Comparison of ENCODE assay signal across 1 cellular context in the genomic region with DNA sequence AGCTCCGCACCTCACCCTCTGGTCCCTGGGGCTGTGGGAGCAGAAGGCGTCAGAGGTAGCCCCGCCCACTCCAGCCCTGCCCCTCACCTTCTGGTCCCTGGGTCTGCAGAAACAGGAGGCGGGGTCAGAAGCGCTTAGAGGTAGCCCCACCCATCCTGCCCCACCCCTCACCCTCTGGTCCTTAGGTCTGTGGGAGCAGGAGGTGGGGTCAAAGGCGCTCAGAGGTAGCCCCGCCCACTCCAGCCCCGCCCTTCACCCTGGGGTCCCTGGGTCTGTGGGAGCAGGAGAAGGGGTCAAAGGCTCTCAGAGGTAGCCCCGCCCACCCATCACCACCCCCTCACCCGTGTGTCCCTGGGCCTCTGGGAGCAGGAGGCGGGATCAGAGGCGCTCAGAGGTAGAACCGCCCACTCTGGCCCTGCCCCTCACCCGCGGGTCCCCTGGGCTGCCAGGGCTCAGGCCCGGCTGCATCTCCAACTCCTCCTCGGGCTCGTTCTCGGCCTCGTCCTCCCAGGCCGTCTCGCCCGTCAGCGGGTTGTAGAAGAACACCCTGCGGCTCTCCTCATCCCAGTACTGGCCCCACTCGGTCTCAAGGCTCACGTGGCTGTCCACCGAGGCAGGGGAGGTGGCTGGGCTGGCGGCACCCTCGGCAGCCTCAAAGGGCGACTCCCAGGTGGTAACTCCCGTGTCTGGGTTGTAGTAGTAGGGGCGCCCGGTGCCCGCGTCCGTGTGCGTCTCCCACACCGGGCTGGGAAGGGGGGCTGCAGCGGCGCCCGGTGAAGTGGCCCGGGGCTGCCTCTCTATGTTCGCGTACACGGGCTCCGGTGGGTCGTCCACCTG.
A peak's percentile ranks its signal among the peaks of the same experiment; 100 is the strongest.
TF ChIP-seq lines count a peak whose summit lies in the region.

No MANE protein-coding gene starts in this region.

TF ChIP-seq in HepG2, 621 proteins besides CTCF, POLR2A, EP300 and RAD21:
- TF ChIP-seq ZBTB38 (CRISPR knock-in tag; IDR thresholded peaks at IDR 0.05) (peak; percentile 89), ZNF768 (CRISPR knock-in tag; IDR thresholded peaks at IDR 0.05) (peak; percentile 20; the same call in 1 of the 2 replicates), ZSCAN12 (CRISPR knock-in tag; IDR thresholded peaks at IDR 0.05) (no peak), RBM39 (IDR thresholded peaks at IDR 0.05; ENCODE audit: low read depth, low read length, poor library complexity, severe bottlenecking) (peak; percentile 50), ZNF383 (CRISPR knock-in tag; IDR thresholded peaks at IDR 0.05; ENCODE audit: borderline replicate concordance) (no peak), ZNF326 (CRISPR knock-in tag; IDR thresholded peaks at IDR 0.05; ENCODE audit: borderline replicate concordance) (no peak), AGO2 (optimal IDR thresholded peaks at IDR 0.05; ENCODE audit: low read depth, low read length) (peak; percentile 42), ZFX (CRISPR knock-in tag; IDR thresholded peaks at IDR 0.05; ENCODE audit: low read depth) (0 out of 2 replicates have a peak, but pooled peaks have one; percentile 18), IKZF1 (IDR thresholded peaks at IDR 0.05) (no peak), LCORL (IDR thresholded peaks at IDR 0.05) (no peak), LCORL (CRISPR knock-in tag; IDR thresholded peaks at IDR 0.05) (no peak), KAT8 (CRISPR knock-in tag; IDR thresholded peaks at IDR 0.05) (no peak), MTA3 (CRISPR knock-in tag; IDR thresholded peaks at IDR 0.05) (no peak), TCF12 (IDR thresholded peaks at IDR 0.05) (no peak), TCF12 (CRISPR knock-in tag; IDR thresholded peaks at IDR 0.05) (no peak), NR2F1 (CRISPR knock-in tag; IDR thresholded peaks at IDR 0.05) (no peak), RFXAP (CRISPR knock-in tag; IDR thresholded peaks at IDR 0.05; ENCODE audit: borderline replicate concordance) (0 out of 2 replicates have a peak, but pooled peaks have one; percentile 18), HNRNPL (IDR thresholded peaks at IDR 0.05; ENCODE audit: low read depth, low read length) (0 out of 2 replicates have a peak, but pooled peaks have one; percentile 47), ZNF256 (CRISPR knock-in tag; conservative IDR thresholded peaks at IDR 0.05) (no peak), MTA1 (CRISPR knock-in tag; IDR thresholded peaks at IDR 0.05; ENCODE audit: borderline replicate concordance) (peak; percentile 38; the same call in 1 of the 2 replicates), SOX13 (IDR thresholded peaks at IDR 0.05) (no peak), SOX13 (CRISPR knock-in tag; conservative IDR thresholded peaks at IDR 0.05 in 1 of 2, IDR thresholded peaks at IDR 0.05 in 1 of 2) (no peak), NFYC (CRISPR knock-in tag; IDR thresholded peaks at IDR 0.05) (no peak), ZFYVE20 (CRISPR knock-in tag; IDR thresholded peaks at IDR 0.05; ENCODE audit: borderline replicate concordance, low read depth) (no peak), RXRA (CRISPR knock-in tag; IDR thresholded peaks at IDR 0.05) (peak; percentile 20; the same call in 1 of the 2 replicates), NCOA2 (CRISPR knock-in tag; IDR thresholded peaks at IDR 0.05) (no peak), PRMT3 (CRISPR knock-in tag; IDR thresholded peaks at IDR 0.05; ENCODE audit: borderline replicate concordance, low read depth) (no peak), GABPB1 (CRISPR knock-in tag; IDR thresholded peaks at IDR 0.05) (peak; percentile 15; the same call in 1 of the 2 replicates), ZNF530 (CRISPR knock-in tag; IDR thresholded peaks at IDR 0.05; ENCODE audit: low read depth) (no peak), IKZF4 (CRISPR knock-in tag; IDR thresholded peaks at IDR 0.05; ENCODE audit: borderline replicate concordance, low read depth, not compliant biosample characterization) (no peak)
- TF ChIP-seq, protein P1, sequence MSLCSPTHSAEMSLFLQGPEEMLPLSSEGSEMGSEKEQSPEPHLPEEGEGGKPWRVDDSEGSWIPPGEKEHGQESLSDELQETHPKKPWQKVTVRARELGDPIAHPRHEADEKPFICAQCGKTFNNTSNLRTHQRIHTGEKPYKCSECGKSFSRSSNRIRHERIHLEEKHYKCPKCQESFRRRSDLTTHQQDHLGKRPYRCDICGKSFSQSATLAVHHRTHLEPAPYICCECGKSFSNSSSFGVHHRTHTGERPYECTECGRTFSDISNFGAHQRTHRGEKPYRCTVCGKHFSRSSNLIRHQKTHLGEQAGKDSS (CRISPR knock-in tag; IDR thresholded peaks at IDR 0.05; ENCODE audit: borderline replicate concordance, low read depth), result no peak
- TF ChIP-seq, protein P2, sequence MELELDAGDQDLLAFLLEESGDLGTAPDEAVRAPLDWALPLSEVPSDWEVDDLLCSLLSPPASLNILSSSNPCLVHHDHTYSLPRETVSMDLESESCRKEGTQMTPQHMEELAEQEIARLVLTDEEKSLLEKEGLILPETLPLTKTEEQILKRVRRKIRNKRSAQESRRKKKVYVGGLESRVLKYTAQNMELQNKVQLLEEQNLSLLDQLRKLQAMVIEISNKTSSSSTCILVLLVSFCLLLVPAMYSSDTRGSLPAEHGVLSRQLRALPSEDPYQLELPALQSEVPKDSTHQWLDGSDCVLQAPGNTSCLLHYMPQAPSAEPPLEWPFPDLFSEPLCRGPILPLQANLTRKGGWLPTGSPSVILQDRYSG (CRISPR knock-in tag; IDR thresholded peaks at IDR 0.05), result no peak
- TF ChIP-seq, protein P3, sequence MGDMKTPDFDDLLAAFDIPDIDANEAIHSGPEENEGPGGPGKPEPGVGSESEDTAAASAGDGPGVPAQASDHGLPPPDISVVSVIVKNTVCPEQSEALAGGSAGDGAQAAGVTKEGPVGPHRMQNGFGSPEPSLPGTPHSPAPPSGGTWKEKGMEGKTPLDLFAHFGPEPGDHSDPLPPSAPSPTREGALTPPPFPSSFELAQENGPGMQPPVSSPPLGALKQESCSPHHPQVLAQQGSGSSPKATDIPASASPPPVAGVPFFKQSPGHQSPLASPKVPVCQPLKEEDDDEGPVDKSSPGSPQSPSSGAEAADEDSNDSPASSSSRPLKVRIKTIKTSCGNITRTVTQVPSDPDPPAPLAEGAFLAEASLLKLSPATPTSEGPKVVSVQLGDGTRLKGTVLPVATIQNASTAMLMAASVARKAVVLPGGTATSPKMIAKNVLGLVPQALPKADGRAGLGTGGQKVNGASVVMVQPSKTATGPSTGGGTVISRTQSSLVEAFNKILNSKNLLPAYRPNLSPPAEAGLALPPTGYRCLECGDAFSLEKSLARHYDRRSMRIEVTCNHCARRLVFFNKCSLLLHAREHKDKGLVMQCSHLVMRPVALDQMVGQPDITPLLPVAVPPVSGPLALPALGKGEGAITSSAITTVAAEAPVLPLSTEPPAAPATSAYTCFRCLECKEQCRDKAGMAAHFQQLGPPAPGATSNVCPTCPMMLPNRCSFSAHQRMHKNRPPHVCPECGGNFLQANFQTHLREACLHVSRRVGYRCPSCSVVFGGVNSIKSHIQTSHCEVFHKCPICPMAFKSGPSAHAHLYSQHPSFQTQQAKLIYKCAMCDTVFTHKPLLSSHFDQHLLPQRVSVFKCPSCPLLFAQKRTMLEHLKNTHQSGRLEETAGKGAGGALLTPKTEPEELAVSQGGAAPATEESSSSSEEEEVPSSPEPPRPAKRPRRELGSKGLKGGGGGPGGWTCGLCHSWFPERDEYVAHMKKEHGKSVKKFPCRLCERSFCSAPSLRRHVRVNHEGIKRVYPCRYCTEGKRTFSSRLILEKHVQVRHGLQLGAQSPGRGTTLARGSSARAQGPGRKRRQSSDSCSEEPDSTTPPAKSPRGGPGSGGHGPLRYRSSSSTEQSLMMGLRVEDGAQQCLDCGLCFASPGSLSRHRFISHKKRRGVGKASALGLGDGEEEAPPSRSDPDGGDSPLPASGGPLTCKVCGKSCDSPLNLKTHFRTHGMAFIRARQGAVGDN (CRISPR knock-in tag; IDR thresholded peaks at IDR 0.05), result peak; percentile 38
- TF ChIP-seq, protein P4, sequence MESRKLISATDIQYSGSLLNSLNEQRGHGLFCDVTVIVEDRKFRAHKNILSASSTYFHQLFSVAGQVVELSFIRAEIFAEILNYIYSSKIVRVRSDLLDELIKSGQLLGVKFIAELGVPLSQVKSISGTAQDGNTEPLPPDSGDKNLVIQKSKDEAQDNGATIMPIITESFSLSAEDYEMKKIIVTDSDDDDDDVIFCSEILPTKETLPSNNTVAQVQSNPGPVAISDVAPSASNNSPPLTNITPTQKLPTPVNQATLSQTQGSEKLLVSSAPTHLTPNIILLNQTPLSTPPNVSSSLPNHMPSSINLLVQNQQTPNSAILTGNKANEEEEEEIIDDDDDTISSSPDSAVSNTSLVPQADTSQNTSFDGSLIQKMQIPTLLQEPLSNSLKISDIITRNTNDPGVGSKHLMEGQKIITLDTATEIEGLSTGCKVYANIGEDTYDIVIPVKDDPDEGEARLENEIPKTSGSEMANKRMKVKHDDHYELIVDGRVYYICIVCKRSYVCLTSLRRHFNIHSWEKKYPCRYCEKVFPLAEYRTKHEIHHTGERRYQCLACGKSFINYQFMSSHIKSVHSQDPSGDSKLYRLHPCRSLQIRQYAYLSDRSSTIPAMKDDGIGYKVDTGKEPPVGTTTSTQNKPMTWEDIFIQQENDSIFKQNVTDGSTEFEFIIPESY (CRISPR knock-in tag; IDR thresholded peaks at IDR 0.05), result peak; percentile 92
TF ChIP-seq in HepG2: peak in this region for 12.
